13 cellular contexts compared by ENCODE assay signal in genomic region chr19:38384209-38385027, GRCh38. TPM values are rescaled to one million over a fixed set of nuclear protein-coding genes. Genes with fewer than 3 reads are reported as not detected.
A peak's percentile ranks its signal among the peaks of the same experiment; 100 is the strongest.
DNase-seq lines count a peak whose midpoint lies in the region; ATAC-seq, FAIRE-seq and TF ChIP-seq lines count a peak whose summit lies in the region.
"Had no signal": no experiment of that assay in that cellular context is flagged by ENCODE, and none has a peak within 500 bp of the region (broad histone marks: within the 10 kb centered on the region; RNA-seq: fewer than 3 reads in every experiment).

No MANE protein-coding gene starts in this region.

- H2AFZ ChIP-seq in H1 (ENCODE audit: low read length) = no peak overlapping the region
- H2AFZ ChIP-seq: PC-9 had no signal

- H2BK15ac ChIP-seq in H1 (ENCODE audit: low read length) = no peak overlapping the region

- TF ChIP-seq POLR2A in H1 (IDR thresholded peaks at IDR 0.05; ENCODE audit: control extremely low read depth in 1 of 2, low read depth in 2 of 2, low read length in 2 of 2) = no peak

- no peak overlapping the region for H4K5ac ChIP-seq in H1 (ENCODE audit: insufficient read length, low read depth, low read length)

- no peak overlapping the region for H3K4me3 Mint-ChIP-seq in progenitor cell of endocrine pancreas (ENCODE audit: low read depth)

- 83% methylated on average over 10 of the region's 10 CpGs; no CpG with 5 or more reads in 1 of the 2 experiments for WGBS in H1 (ENCODE audit: extremely low coverage in 1 of 2, insufficient coverage in 1 of 2, insufficient read length in 1 of 2, insufficient replicate concordance in 2 of 2, low coverage in 1 of 2, low lambda C conversion rate in 2 of 2, missing lambda C conversion rate in 1 of 2), 2 experiments

- DNase-seq in DMS 273 (lab: John Stamatoyannopoulos, UW; ENCODE audit: unreplicated experiment) (peak; percentile 65), DMS 273 treated with DMSO at 0.1 percent for 48 hours (lab: John Stamatoyannopoulos, UW) (no peak), OCI-M1 (lab: John Stamatoyannopoulos, UW) (peak; percentile 35), H1 (ENCODE audit: low read depth in 1 of 2, low spot score in 2 of 2) (peak in 1 of 2 experiments; percentile 74), progenitor cell of endocrine pancreas (ENCODE audit: low spot score, unreplicated experiment) (no peak), GM19238 (ENCODE audit: insufficient read length, low spot score) (no peak)
- DNase-seq: activated CD4-positive, alpha-beta T cell treated with anti-CD3 and anti-CD28 coated beads for 48 hours; anterior cingulate cortex; PC-9 had no signal

- H3K27ac Mint-ChIP-seq in progenitor cell of endocrine pancreas = no peak overlapping the region

- no peak overlapping the region for H2BK120ac ChIP-seq in H1 (replicated peaks; ENCODE audit: low read depth, low read length)

- POLR2A ChIA-PET in H1 (lab: Charles Lee; ENCODE audit: partially characterized antibody) = interaction anchor here (0.5 to 3.0 kb wide), 10 partner anchors 9 to 150 kb away, joined by 3 to 12 read pairs (median 4); partner anchors contain the start of gene PSMD8

- no peak overlapping the region for H2AK5ac ChIP-seq in H1 (ENCODE audit: low read depth, low read length)

- H3K23me2 ChIP-seq in H1 (ENCODE audit: low read depth, low read length) = peaks cover 9% of the 10 kb centered on the region

- H3K9ac ChIP-seq in H1 (replicated peaks in 1 of 4; ENCODE audit: extremely low read depth in 1 of 4, low read depth in 3 of 4, low read length in 3 of 4) = peak overlapping the region in 1 of 4 experiments; percentile 19; a peak in 1 of 7 replicates

- H3K4me1 ChIP-seq in H1 (replicated peaks in 1 of 4; ENCODE audit: control insufficient read depth in 3 of 4, insufficient read depth in 4 of 4, low read length in 3 of 4) = peaks cover 3 to 16% (median 6%) of the 10 kb centered on the region in 4 experiments; a peak in 6 of 7 replicates

- no peak overlapping the region for H4K8ac ChIP-seq in H1 (ENCODE audit: extremely low read depth, insufficient read depth, low read length)

- H3K27me3 ChIP-seq in H1 (replicated peaks in 1 of 4; ENCODE audit: control insufficient read depth in 3 of 4, extremely low read depth in 1 of 4, insufficient read depth in 3 of 4, low read length in 3 of 4) = no peaks in the 10 kb centered on the region

- no peak overlapping the region for H4K91ac ChIP-seq in H1 (replicated peaks; ENCODE audit: insufficient read length, low read length)

- CTCF ChIA-PET in H1 (lab: Charles Lee; ENCODE audit: partially characterized antibody) = interaction anchor here (0.5 to 3.2 kb wide), 21 partner anchors 9 to 395 kb away, joined by 3 to 37 read pairs (median 4); partner anchors contain the start of genes CATSPERG, PPP1R14A and PSMD8

- no peak overlapping the region for H3K23ac ChIP-seq in H1 (ENCODE audit: insufficient read length)

- H4K20me1 ChIP-seq in H1 (replicated peaks in 1 of 2; ENCODE audit: control insufficient read depth in 1 of 2, insufficient read depth in 2 of 2, low read length in 2 of 2) = peaks cover under 1 to 19% of the 10 kb centered on the region in 2 experiments

- H3K14ac ChIP-seq in H1 (ENCODE audit: insufficient read length) = no peak overlapping the region

- no peak overlapping the region for H3K4me3 ChIP-seq in H1 (ENCODE audit: extremely low read depth in 1 of 4, insufficient read depth in 2 of 4, low read depth in 3 of 4, low read length in 4 of 4)
- H3K4me3 ChIP-seq: PC-9 had no signal

- H2BK5ac ChIP-seq in H1 (ENCODE audit: low read depth, low read length) = 0 out of 2 replicates have a peak overlapping the region, but pooled peaks have one; percentile 4

- H3K4me2 ChIP-seq in H1 (ENCODE audit: insufficient read depth in 1 of 2, low read depth in 2 of 2, low read length in 2 of 2) = 0 out of 4 replicates have a peak overlapping the region, but pooled peaks of 1 of the 2 experiments have one; percentile 3
- H3K4me2 ChIP-seq: PC-9 had no signal

- no peaks in the 10 kb centered on the region for H3K79me2 ChIP-seq in H1 (ENCODE audit: control insufficient read depth in 1 of 2, insufficient read depth in 2 of 2, low read length in 2 of 2)

- no peaks in the 10 kb centered on the region for H3K9me3 Mint-ChIP-seq in progenitor cell of endocrine pancreas (ENCODE audit: low read depth)

- peak; percentile 71 to 74 for TF ChIP-seq RAD21 in H1 (IDR thresholded peaks at IDR 0.05 in 1 of 2, conservative IDR thresholded peaks at IDR 0.05 in 1 of 2; ENCODE audit: low read depth in 2 of 2, low read length in 2 of 2)

- H3K4ac ChIP-seq in H1 (replicated peaks; ENCODE audit: insufficient read length, low read depth, low read length) = no peak overlapping the region

- peaks cover 14 to 26% (median 23%) of the 10 kb centered on the region in 4 experiments; a peak in 7 of 8 replicates for H3K36me3 ChIP-seq in H1 (ENCODE audit: control insufficient read depth in 2 of 4, insufficient read depth in 4 of 4, low read length in 3 of 4)

- H3K27ac ChIP-seq in H1 (ENCODE audit: low read depth, low read length) = no peak overlapping the region
- H3K27ac ChIP-seq: PC-9 had no signal

- peaks cover 5% of the 10 kb centered on the region for H3K4me1 Mint-ChIP-seq in progenitor cell of endocrine pancreas (ENCODE audit: low read depth)

- no peak overlapping the region for H3K56ac ChIP-seq in H1 (replicated peaks; ENCODE audit: insufficient read length, low read depth, low read length)

- peak; percentile 70 for FAIRE-seq in H1 (lab: Jason Lieb, UNC)

- no peak overlapping the region for H2BK20ac ChIP-seq in H1 (ENCODE audit: low read length)

- no peak for ATAC-seq in GM21528 (IDR thresholded peaks at IDR 0.05; ENCODE audit: low FRiP score, unreplicated experiment)
- ATAC-seq in HG03521 (IDR thresholded peaks at IDR 0.05; ENCODE audit: unreplicated experiment) = no peak

- H3K79me1 ChIP-seq in H1 (ENCODE audit: low read depth, low read length) = no peaks in the 10 kb centered on the region

- no peaks in the 10 kb centered on the region for H3K9me3 ChIP-seq in H1 (ENCODE audit: insufficient read depth in 2 of 2, low read depth in 1 of 2, low read length in 1 of 2)

- TF ChIP-seq EP300 in H1 (IDR thresholded peaks at IDR 0.05; ENCODE audit: borderline replicate concordance in 1 of 2, low read depth in 2 of 2, low read length in 2 of 2) = no peak

- H3K18ac ChIP-seq in H1 (ENCODE audit: extremely low read depth, low read length) = no peak overlapping the region

- H2BK12ac ChIP-seq in H1 (ENCODE audit: low read depth, low read length) = no peak overlapping the region

- TF ChIP-seq CTCF in H1 (IDR thresholded peaks at IDR 0.05; ENCODE audit: control extremely low read depth in 1 of 3, insufficient read depth in 1 of 3, low read depth in 1 of 3, low read length in 3 of 3) (peak; percentile 75 to 80 (median 76)), progenitor cell of endocrine pancreas (IDR thresholded peaks at IDR 0.05; ENCODE audit: unreplicated experiment) (peak; percentile 41)

- H3K36me3 Mint-ChIP-seq in progenitor cell of endocrine pancreas (ENCODE audit: insufficient read depth) = peaks cover 19% of the 10 kb centered on the region

- H3K27me3 Mint-ChIP-seq in progenitor cell of endocrine pancreas = peaks cover 4% of the 10 kb centered on the region

RNA-seq across cellular contexts. Expression of gene GGN, which starts 3.4 kb away (rescaled TPM):
- total RNA-seq in H1 (2021; fragmentation: NEBNext Ultra II Directional; extraction: Animal tissue kit (Norgen Biotek cat#: 25700)) = 1.2 and 2.7 TPM in 2 replicates
- polyA plus RNA-seq in H1 (2011; rRNA removed) = 0.47 and 0.69 TPM in 2 replicates
- 0.44 TPM for polyA plus RNA-seq in H1 (2011; cell fraction: cytosol; rRNA removed)
- polyA plus RNA-seq in H1 (2011; cell fraction: nucleus; rRNA removed) = 1.5 TPM
- polyA plus RNA-seq in H1 (2012, experiment 1 of 2) = 0.79 to 1.6 TPM (median 1.0 TPM) in 4 replicates
- polyA plus RNA-seq in H1 (2012, experiment 2 of 2) = 0.25 TPM
- polyA plus RNA-seq in H1 (2013, experiment 1 of 2) = 1.4 TPM
- 0.77 TPM for polyA plus RNA-seq in H1 (2013, experiment 2 of 2)
- 0.06 TPM in 1 of 2 replicates, not detected in the other for polyA minus RNA-seq in H1 (2011; rRNA and poly(A)+ RNA removed)
- polyA minus RNA-seq in H1 (2011; cell fraction: cytosol; rRNA and poly(A)+ RNA removed) = not detected
- polyA minus RNA-seq in H1 (2011; cell fraction: nucleus; rRNA and poly(A)+ RNA removed) = 1.00 TPM
- 2.8 and 3.3 TPM in 2 replicates for total RNA-seq in progenitor cell of endocrine pancreas

RNA-seq across cellular contexts. Expression of gene SPRED3, which starts 4.1 kb away (rescaled TPM):
- 7.1 and 8.1 TPM in 2 replicates for total RNA-seq in H1 (2021; fragmentation: NEBNext Ultra II Directional; extraction: Animal tissue kit (Norgen Biotek cat#: 25700))
- 10.3 and 13.5 TPM in 2 replicates for polyA plus RNA-seq in H1 (2011; rRNA removed)
- polyA plus RNA-seq in H1 (2011; cell fraction: cytosol; rRNA removed) = 9.5 TPM
- polyA plus RNA-seq in H1 (2011; cell fraction: nucleus; rRNA removed) = 28.3 TPM
- polyA plus RNA-seq in H1 (2012, experiment 1 of 2) = 8.0 to 11.4 TPM (median 9.0 TPM) in 4 replicates
- 4.8 TPM for polyA plus RNA-seq in H1 (2012, experiment 2 of 2)
- 6.6 TPM for polyA plus RNA-seq in H1 (2013, experiment 1 of 2)
- 6.1 TPM for polyA plus RNA-seq in H1 (2013, experiment 2 of 2)
- polyA minus RNA-seq in H1 (2011; rRNA and poly(A)+ RNA removed) = 3.8 and 5.4 TPM in 2 replicates
- 3.0 TPM for polyA minus RNA-seq in H1 (2011; cell fraction: cytosol; rRNA and poly(A)+ RNA removed)
- polyA minus RNA-seq in H1 (2011; cell fraction: nucleus; rRNA and poly(A)+ RNA removed) = 16.1 TPM
- total RNA-seq in progenitor cell of endocrine pancreas = 13.0 and 13.6 TPM in 2 replicates

RNA-seq across cellular contexts. Expression of gene PSMD8, which starts 10.0 kb away (rescaled TPM):
- total RNA-seq in H1 (2021; fragmentation: NEBNext Ultra II Directional; extraction: Animal tissue kit (Norgen Biotek cat#: 25700)) = 170 and 183 TPM in 2 replicates
- polyA plus RNA-seq in H1 (2011; rRNA removed) = 410 and 486 TPM in 2 replicates
- polyA plus RNA-seq in H1 (2011; cell fraction: cytosol; rRNA removed) = 380 TPM
- polyA plus RNA-seq in H1 (2011; cell fraction: nucleus; rRNA removed) = 266 TPM
- 152 to 242 TPM (median 222 TPM) in 4 replicates for polyA plus RNA-seq in H1 (2012, experiment 1 of 2)
- 239 TPM for polyA plus RNA-seq in H1 (2012, experiment 2 of 2)
- 138 TPM for polyA plus RNA-seq in H1 (2013, experiment 1 of 2)
- 143 TPM for polyA plus RNA-seq in H1 (2013, experiment 2 of 2)
- polyA minus RNA-seq in H1 (2011; rRNA and poly(A)+ RNA removed) = 235 and 279 TPM in 2 replicates
- 103 TPM for polyA minus RNA-seq in H1 (2011; cell fraction: cytosol; rRNA and poly(A)+ RNA removed)
- polyA minus RNA-seq in H1 (2011; cell fraction: nucleus; rRNA and poly(A)+ RNA removed) = 69.3 TPM
- 122 and 128 TPM in 2 replicates for total RNA-seq in progenitor cell of endocrine pancreas

RNA-seq across cellular contexts. Expression of gene FAM98C, which starts 18.5 kb away (rescaled TPM):
- total RNA-seq in H1 (2021; fragmentation: NEBNext Ultra II Directional; extraction: Animal tissue kit (Norgen Biotek cat#: 25700)) = 4.6 and 6.1 TPM in 2 replicates
- 9.4 and 12.3 TPM in 2 replicates for polyA plus RNA-seq in H1 (2011; rRNA removed)
- polyA plus RNA-seq in H1 (2011; cell fraction: cytosol; rRNA removed) = 12.2 TPM
- 24.9 TPM for polyA plus RNA-seq in H1 (2011; cell fraction: nucleus; rRNA removed)
- polyA plus RNA-seq in H1 (2012, experiment 1 of 2) = 5.2 to 9.0 TPM (median 6.8 TPM) in 4 replicates
- polyA plus RNA-seq in H1 (2012, experiment 2 of 2) = 20.7 TPM
- 3.9 TPM for polyA plus RNA-seq in H1 (2013, experiment 1 of 2)
- 4.0 TPM for polyA plus RNA-seq in H1 (2013, experiment 2 of 2)
- 1.7 TPM in 2 replicates for polyA minus RNA-seq in H1 (2011; rRNA and poly(A)+ RNA removed)
- polyA minus RNA-seq in H1 (2011; cell fraction: cytosol; rRNA and poly(A)+ RNA removed) = 3.9 TPM
- 6.6 TPM for polyA minus RNA-seq in H1 (2011; cell fraction: nucleus; rRNA and poly(A)+ RNA removed)
- total RNA-seq in progenitor cell of endocrine pancreas = 14.7 and 19.6 TPM in 2 replicates

RNA-seq across cellular contexts. Expression of gene RASGRP4, which starts 41.6 kb away (rescaled TPM):
- 1.9 and 2.0 TPM in 2 replicates for total RNA-seq in H1 (2021; fragmentation: NEBNext Ultra II Directional; extraction: Animal tissue kit (Norgen Biotek cat#: 25700))
- polyA plus RNA-seq in H1 (2011; rRNA removed) = 3.1 and 5.7 TPM in 2 replicates
- polyA plus RNA-seq in H1 (2011; cell fraction: cytosol; rRNA removed) = 3.1 TPM
- polyA plus RNA-seq in H1 (2011; cell fraction: nucleus; rRNA removed) = 7.7 TPM
- polyA plus RNA-seq in H1 (2012, experiment 1 of 2) = 1.2 to 2.0 TPM (median 1.6 TPM) in 4 replicates
- 1.1 TPM for polyA plus RNA-seq in H1 (2012, experiment 2 of 2)
- 2.3 TPM for polyA plus RNA-seq in H1 (2013, experiment 1 of 2)
- polyA plus RNA-seq in H1 (2013, experiment 2 of 2) = 2.0 TPM
- polyA minus RNA-seq in H1 (2011; rRNA and poly(A)+ RNA removed) = 1.3 and 1.7 TPM in 2 replicates
- polyA minus RNA-seq in H1 (2011; cell fraction: cytosol; rRNA and poly(A)+ RNA removed) = 1.3 TPM
- 1.6 TPM for polyA minus RNA-seq in H1 (2011; cell fraction: nucleus; rRNA and poly(A)+ RNA removed)
- not detected in 2 replicates for total RNA-seq in progenitor cell of endocrine pancreas
- total RNA-seq: A172, glomerular endothelial cell, PC-9 had no signal

Comparison
In these comparisons a context has a peak if more than half of its experiments do, and no peak if none do; other contexts are left out.
1. DNase-seq: peak in DMS 273 (single experiment) and OCI-M1 (single experiment); none in DMS 273 treated with DMSO at 0.1 percent for 48 hours (single experiment), progenitor cell of endocrine pancreas (single experiment) and GM19238 (single experiment).